In genomic region chr22:17828502-17829080, GRCh38 we compare ENCODE assay signal across 30 cellular contexts.
"Had no signal": no experiment of that assay in that cellular context is flagged by ENCODE, and none has a peak within 500 bp of the region (broad histone marks: within the 10 kb centered on the region; RNA-seq: fewer than 3 reads in every experiment).

No MANE protein-coding gene starts in this region.

- H3K36me3 Mint-ChIP-seq: activated naive CD4-positive, alpha-beta T cell treated with anti-CD3 and anti-CD28 coated beads, Interleukin-2, amount 10 ng/mL, durations not matched to agents 7 days and 5 days; activated naive CD4-positive, alpha-beta T cell treated with anti-CD3 and anti-CD28 coated beads, Interleukin-2, amount 50 U/mL, for 72 hours; activated naive CD8-positive, alpha-beta T cell treated with anti-CD3 and anti-CD28 coated beads, Interleukin-2, amount 10 ng/mL, durations not matched to agents 7 days and 5 days; WTC11 had no signal

- H3K4me1 Mint-ChIP-seq: activated CD4-positive, alpha-beta memory T cell treated with anti-CD3 and anti-CD28 coated beads, Interleukin-2, amount 10 ng/mL, durations not matched to agents 7 days and 5 days; brain; endodermal cell; WTC11 had no signal

- H3K27ac Mint-ChIP-seq: activated CD4-positive, alpha-beta memory T cell treated with anti-CD3 and anti-CD28 coated beads, Interleukin-2, amount 10 ng/mL, durations not matched to agents 7 days and 5 days; activated CD4-positive, alpha-beta T cell treated with anti-CD3 and anti-CD28 coated beads, Interleukin-2, amount 10 ng/mL, durations not matched to agents 7 days and 5 days; activated naive CD4-positive, alpha-beta T cell treated with anti-CD3 and anti-CD28 coated beads, Interleukin-2, amount 10 ng/mL, durations not matched to agents 7 days and 5 days; activated naive CD8-positive, alpha-beta T cell treated with anti-CD3 and anti-CD28 coated beads, Interleukin-2, amount 10 ng/mL, durations not matched to agents 7 days and 5 days; activated T-cell treated with anti-CD3 and anti-CD28 coated beads, Interleukin-2, amount 50 U/mL, for 24 hours; activated T-cell treated with anti-CD3 and anti-CD28 coated beads, Interleukin-2, amount 50 U/mL, for 72 hours; brain; dendritic cell treated with granulocyte-macrophage colony-stimulating factor and Interleukin-4, amounts not matched to agents 40 ng/mL and 50 ng/mL, for 4 days; endodermal cell; WTC11 had no signal

- H3K9me3 Mint-ChIP-seq: activated CD4-positive, alpha-beta memory T cell treated with anti-CD3 and anti-CD28 coated beads, Interleukin-2, amount 10 ng/mL, durations not matched to agents 7 days and 5 days; activated CD4-positive, alpha-beta T cell treated with anti-CD3 and anti-CD28 coated beads, Interleukin-2, amount 10 ng/mL, durations not matched to agents 7 days and 5 days; activated naive CD4-positive, alpha-beta T cell treated with anti-CD3 and anti-CD28 coated beads, Interleukin-2, amount 10 ng/mL, durations not matched to agents 7 days and 5 days; activated naive CD4-positive, alpha-beta T cell treated with anti-CD3 and anti-CD28 coated beads, Interleukin-2, amount 50 U/mL, for 72 hours; activated naive CD8-positive, alpha-beta T cell treated with anti-CD3 and anti-CD28 coated beads, Interleukin-2, amount 10 ng/mL, durations not matched to agents 7 days and 5 days; activated T-cell treated with anti-CD3 and anti-CD28 coated beads, Interleukin-2, amount 50 U/mL, for 24 hours; activated T-cell treated with anti-CD3 and anti-CD28 coated beads, Interleukin-2, amount 50 U/mL, for 72 hours; brain; central memory CD8-positive, alpha-beta T cell; dendritic cell treated with granulocyte-macrophage colony-stimulating factor and Interleukin-4, amounts not matched to agents 40 ng/mL and 50 ng/mL, for 4 days; endodermal cell; WTC11 had no signal

- H3K27me3 ChIP-seq: ascending aorta, breast epithelium, cardiac muscle cell, dorsolateral prefrontal cortex had no signal

- H3K27ac ChIP-seq: ascending aorta, cardiac muscle cell, coronary artery, VCaP had no signal

- H3K27me3 Mint-ChIP-seq: activated CD4-positive, alpha-beta memory T cell treated with anti-CD3 and anti-CD28 coated beads, Interleukin-2, amount 10 ng/mL, durations not matched to agents 7 days and 5 days; activated CD4-positive, alpha-beta T cell treated with anti-CD3 and anti-CD28 coated beads, Interleukin-2, amount 10 ng/mL, durations not matched to agents 7 days and 5 days; activated naive CD4-positive, alpha-beta T cell treated with anti-CD3 and anti-CD28 coated beads, Interleukin-2, amount 10 ng/mL, durations not matched to agents 7 days and 5 days; activated naive CD8-positive, alpha-beta T cell treated with anti-CD3 and anti-CD28 coated beads, Interleukin-2, amount 10 ng/mL, durations not matched to agents 7 days and 5 days; activated T-cell treated with anti-CD3 and anti-CD28 coated beads, Interleukin-2, amount 50 U/mL, for 24 hours; brain; central memory CD8-positive, alpha-beta T cell; dendritic cell treated with granulocyte-macrophage colony-stimulating factor and Interleukin-4, amounts not matched to agents 40 ng/mL and 50 ng/mL, for 4 days had no signal

- H3K36me3 ChIP-seq: breast epithelium had no signal

- H3K9me3 ChIP-seq: ascending aorta, breast epithelium had no signal

- DNase-seq: activated CD4-positive, alpha-beta memory T cell treated with anti-CD3 and anti-CD28 coated beads, Interleukin-2, amount 10 ng/mL, durations not matched to agents 7 days and 5 days; activated CD4-positive, alpha-beta T cell treated with anti-CD3 and anti-CD28 coated beads for 1 hour; activated CD4-positive, alpha-beta T cell treated with anti-CD3 and anti-CD28 coated beads for 4 hours; activated CD4-positive, alpha-beta T cell treated with anti-CD3 and anti-CD28 coated beads, Interleukin-2, amount 10 ng/mL, durations not matched to agents 7 days and 5 days; activated CD4-positive, alpha-beta T cell treated with anti-CD3 and anti-CD28 coated beads, Interleukin-2, amount 50 U/mL, for 4 hours; activated CD8-positive, alpha-beta memory T cell treated with anti-CD3 and anti-CD28 coated beads, Interleukin-2, amount 50 U/mL, for 48 hours; activated gamma-delta T cell; activated naive CD4-positive, alpha-beta T cell; activated naive CD4-positive, alpha-beta T cell treated with anti-CD3 and anti-CD28 coated beads, Interleukin-2, amount 10 ng/mL, durations not matched to agents 7 days and 5 days; activated naive CD8-positive, alpha-beta T cell treated with anti-CD3 and anti-CD28 coated beads, Interleukin-2, amount 10 ng/mL, durations not matched to agents 7 days and 5 days; activated T-cell treated with anti-CD3 and anti-CD28 coated beads for 4 hours; activated T-cell treated with anti-CD3 and anti-CD28 coated beads, Interleukin-2, amount 50 U/mL, for 24 hours; activated T-cell treated with anti-CD3 and anti-CD28 coated beads, Interleukin-2, amount 50 U/mL, for 72 hours; effector memory CD4-positive, alpha-beta T cell; endodermal cell; foreskin fibroblast; head of caudate nucleus; T-helper 2 cell had no signal

- H3K4me3 ChIP-seq: ascending aorta, breast epithelium, cardiac muscle cell, coronary artery, dorsolateral prefrontal cortex had no signal

- ATAC-seq: activated naive CD4-positive, alpha-beta T cell treated with anti-CD3 and anti-CD28 coated beads, Interleukin-2, amount 50 U/mL, for 72 hours; activated T-cell treated with anti-CD3 and anti-CD28 coated beads, Interleukin-2, amount 50 U/mL, for 72 hours; esophagus mucosa; WTC11 had no signal

- H3K4me3 Mint-ChIP-seq: activated CD4-positive, alpha-beta memory T cell treated with anti-CD3 and anti-CD28 coated beads, Interleukin-2, amount 10 ng/mL, durations not matched to agents 7 days and 5 days; activated CD4-positive, alpha-beta T cell treated with anti-CD3 and anti-CD28 coated beads, Interleukin-2, amount 10 ng/mL, durations not matched to agents 7 days and 5 days; activated naive CD4-positive, alpha-beta T cell treated with anti-CD3 and anti-CD28 coated beads, Interleukin-2, amount 10 ng/mL, durations not matched to agents 7 days and 5 days; activated naive CD8-positive, alpha-beta T cell treated with anti-CD3 and anti-CD28 coated beads, Interleukin-2, amount 10 ng/mL, durations not matched to agents 7 days and 5 days; activated T-cell treated with anti-CD3 and anti-CD28 coated beads, Interleukin-2, amount 50 U/mL, for 24 hours; activated T-cell treated with anti-CD3 and anti-CD28 coated beads, Interleukin-2, amount 50 U/mL, for 72 hours; brain; central memory CD8-positive, alpha-beta T cell; dendritic cell treated with granulocyte-macrophage colony-stimulating factor and Interleukin-4, amounts not matched to agents 40 ng/mL and 50 ng/mL, for 4 days; endodermal cell; WTC11 had no signal
